12 cellular contexts compared by ENCODE assay signal in genomic region chr1:50047916-50048694, GRCh38. TPM values are rescaled to one million over a fixed set of nuclear protein-coding genes. Genes with fewer than 3 reads are reported as not detected.
DNase-seq lines count a peak whose midpoint lies in the region; ATAC-seq, FAIRE-seq and TF ChIP-seq lines count a peak whose summit lies in the region.
"Had no signal": no experiment of that assay in that cellular context is flagged by ENCODE, and none has a peak within 500 bp of the region (broad histone marks: within the 10 kb centered on the region; RNA-seq: fewer than 3 reads in every experiment).

No MANE protein-coding gene starts in this region.

- H3K4me1 Mint-ChIP-seq in chondrocyte (ENCODE audit: low read depth), result no peaks in the 10 kb centered on the region
- H3K4me1 Mint-ChIP-seq: CD4-positive, CD25-positive, alpha-beta regulatory T cell; T-helper 17 cell had no signal

- no peak overlapping the region for H3K4me3 Mint-ChIP-seq in chondrocyte (ENCODE audit: unreplicated experiment)
- H3K4me3 Mint-ChIP-seq: CD4-positive, CD25-positive, alpha-beta regulatory T cell; T-helper 17 cell had no signal

- peak in 2 of 3 donors; percentile 32 to 55 for DNase-seq in right lobe of liver
- no peak for DNase-seq in HepG2 (ENCODE audit: low spot score)
- peak; percentile 80 for DNase-seq in chondrocyte (ENCODE audit: low spot score)
- DNase-seq in kidney epithelial cell (ENCODE audit: low read depth), result no peak
- DNase-seq in urothelium cell line (ENCODE audit: low spot score), result peak; percentile 59
- no peak for DNase-seq in NCI-H2107 treated with DMSO at 0.1 percent for 48 hours (lab: John Stamatoyannopoulos, UW; ENCODE audit: unreplicated experiment)
- DNase-seq: amniotic stem cell, NCI-H1436 treated with DMSO at 0.1 percent for 48 hours, T-helper 17 cell had no signal

- H3K36me3 ChIP-seq in right lobe of liver, result no peaks in the 10 kb centered on the region
- no peaks in the 10 kb centered on the region for H3K36me3 ChIP-seq in HepG2 (replicated peaks in 1 of 2; ENCODE audit: control insufficient read depth in 1 of 2, insufficient read depth in 2 of 2, low read length in 2 of 2)
- no peaks in the 10 kb centered on the region for H3K36me3 ChIP-seq in kidney epithelial cell (ENCODE audit: control insufficient read depth, insufficient read depth, low read length)

- no peaks in the 10 kb centered on the region for H4K20me1 ChIP-seq in HepG2 (ENCODE audit: insufficient read depth, low read length)

- FAIRE-seq in HepG2 (lab: Jason Lieb, UNC), result no peak
- FAIRE-seq in urothelium cell line (lab: Jason Lieb, UNC), result no peak

- H3K4me1 ChIP-seq in right lobe of liver, result no peaks in the 10 kb centered on the region
- no peaks in the 10 kb centered on the region for H3K4me1 ChIP-seq in HepG2 (ENCODE audit: insufficient read depth, low read length)

- TF ChIP-seq EP300 in HepG2 (IDR thresholded peaks at IDR 0.05; ENCODE audit: low read depth in 2 of 2, low read length in 2 of 2) (no peak), HepG2 (CRISPR knock-in tag; IDR thresholded peaks at IDR 0.05; ENCODE audit: borderline replicate concordance) (no peak)

- ATAC-seq in right lobe of liver (peak; percentile 23 to 75 (median 56)), HepG2 (no peak), GM21529 (IDR thresholded peaks at IDR 0.05; ENCODE audit: unreplicated experiment) (no peak), GM21423 (IDR thresholded peaks at IDR 0.05; ENCODE audit: unreplicated experiment) (no peak)
- ATAC-seq: T-helper 17 cell had no signal

- no peak overlapping the region for H3K4me2 ChIP-seq in HepG2 (ENCODE audit: low read depth, low read length)

- no peak overlapping the region for H3K27ac Mint-ChIP-seq in chondrocyte (ENCODE audit: unreplicated experiment)
- H3K27ac Mint-ChIP-seq: CD4-positive, CD25-positive, alpha-beta regulatory T cell; T-helper 17 cell had no signal

- no peak for TF ChIP-seq RAD21 in HepG2 (CRISPR knock-in tag; IDR thresholded peaks at IDR 0.05)

- intact Hi-C loops in right lobe of liver (cut with DNase I) (no loop called here), HepG2 (cut with micrococcal nuclease; ENCODE audit: unreplicated experiment) (no loop called here)

- H3K27ac ChIP-seq in right lobe of liver (no peak overlapping the region), HepG2 (ENCODE audit: extremely low read length, insufficient read depth, low read length) (no peak overlapping the region)

- H3K9me3 ChIP-seq in right lobe of liver (no peaks in the 10 kb centered on the region), HepG2 (ENCODE audit: low read length) (no peaks in the 10 kb centered on the region)

- H3K79me2 ChIP-seq in HepG2 (ENCODE audit: insufficient read depth, low read length), result no peaks in the 10 kb centered on the region

- TF ChIP-seq POLR2A in right lobe of liver (IDR thresholded peaks at IDR 0.05) (no peak), HepG2 (IDR thresholded peaks at IDR 0.05; ENCODE audit: insufficient read depth in 1 of 2, low read depth in 2 of 2, low read length in 2 of 2) (no peak)

- in situ Hi-C loops in HepG2 (cut with HindIII; ENCODE audit: extremely low pct_ligation_motif_present, low pct_unique_long_range_greater_than_20kb), result no loop called here

- H3K27me3 ChIP-seq in right lobe of liver (peaks cover 0 to 17% of the 10 kb centered on the region in 2 donors), HepG2 (ENCODE audit: control insufficient read depth in 1 of 2, insufficient read depth in 2 of 2, low read length in 2 of 2) (no peaks in the 10 kb centered on the region), kidney epithelial cell (ENCODE audit: control insufficient read depth, insufficient read depth, low read length) (peaks cover 15% of the 10 kb centered on the region)

- no peak overlapping the region for H2AFZ ChIP-seq in HepG2 (ENCODE audit: low read length)

- peaks cover 3% of the 10 kb centered on the region for H3K27me3 Mint-ChIP-seq in chondrocyte (ENCODE audit: low read depth)

- POLR2A ChIA-PET in HepG2 (lab: Yijun Ruan, JAX), result no interaction called here

- no peaks in the 10 kb centered on the region for H3K36me3 Mint-ChIP-seq in chondrocyte (ENCODE audit: low read depth)
- H3K36me3 Mint-ChIP-seq: CD4-positive, CD25-positive, alpha-beta regulatory T cell had no signal

- TF ChIP-seq CTCF in right lobe of liver (IDR thresholded peaks at IDR 0.05) (peak in 3 of 4 donors; percentile 15 to 27 (median 15)), HepG2 (CRISPR knock-in tag; IDR thresholded peaks at IDR 0.05) (no peak), chondrocyte (IDR thresholded peaks at IDR 0.05) (no peak), kidney epithelial cell (IDR thresholded peaks at IDR 0.05; ENCODE audit: insufficient read depth, low read length, poor library complexity, severe bottlenecking) (peak; percentile 64)

- H3K9me3 Mint-ChIP-seq in chondrocyte (ENCODE audit: low read depth), result peaks cover 10% of the 10 kb centered on the region

- no peak overlapping the region for H3K9ac ChIP-seq in HepG2 (ENCODE audit: insufficient read depth, low read depth, low read length)

- peak overlapping the region in 1 of 3 donors; percentile 35 for H3K4me3 ChIP-seq in right lobe of liver
- H3K4me3 ChIP-seq in HepG2 (replicated peaks in 1 of 3; ENCODE audit: insufficient read depth in 1 of 3, low read depth in 2 of 3, low read length in 3 of 3), result no peak overlapping the region
- peak overlapping the region; percentile 24 for H3K4me3 ChIP-seq in kidney epithelial cell (ENCODE audit: low read depth, low read length)

- BruUV-seq in HepG2 (replicated peaks; lab: Mats Ljungman, UMichigan), result no TSS peak

- WGBS in right lobe of liver (ENCODE audit: insufficient coverage, low coverage, low lambda C conversion rate, missing lambda C conversion rate), result 7% methylated on average over 31 of the region's 72 CpGs
- WGBS in HepG2 (ENCODE audit: low lambda C conversion rate), result 78% methylated on average over 7 of the region's 72 CpGs

- CTCF ChIA-PET in HepG2 (lab: Yijun Ruan, JAX; ENCODE audit: low intra/inter-chr PET ratio, low total read pairs), result no interaction called here

TF ChIP-seq in HepG2, 621 proteins besides CTCF, POLR2A, EP300 and RAD21 (continues in another document):
- TF ChIP-seq REST (IDR thresholded peaks at IDR 0.05; ENCODE audit: borderline replicate concordance in 1 of 2, low read depth in 1 of 2, low read length in 2 of 2), result no peak
- no peak for TF ChIP-seq TSC22D2 (CRISPR knock-in tag; IDR thresholded peaks at IDR 0.05; ENCODE audit: borderline replicate concordance)
- TF ChIP-seq SP5 (CRISPR knock-in tag; IDR thresholded peaks at IDR 0.05; ENCODE audit: borderline replicate concordance, low read depth), result no peak
- TF ChIP-seq ZSCAN9 (CRISPR knock-in tag; IDR thresholded peaks at IDR 0.05; ENCODE audit: borderline replicate concordance), result no peak
- no peak for TF ChIP-seq SNAI1 (CRISPR knock-in tag; IDR thresholded peaks at IDR 0.05; ENCODE audit: borderline replicate concordance)

RNA-seq across cellular contexts. Expression of gene AGBL4, which starts 24.4 kb away (rescaled TPM):
- total RNA-seq in right lobe of liver, result 1 to 10 TPM in 3 of 6 experiments, under 1 TPM in 3; 0.06 to 1.8 (median 0.93) TPM
- total RNA-seq in HepG2 (2016; rRNA removed; fragmentation: Illumina TruSeq; extraction: Trizol), result not detected in 2 replicates
- not detected in 2 replicates for total RNA-seq in HepG2 (2016; cell fraction: cytosol; rRNA removed; fragmentation: Illumina TruSeq; extraction: Trizol; ENCODE audit: low read depth)
- 0.09 TPM in 1 of 2 replicates, not detected in the other for total RNA-seq in HepG2 (2016; cell fraction: insoluble cytoplasmic fraction; rRNA removed; fragmentation: Illumina TruSeq; extraction: Trizol)
- not detected in 2 replicates for total RNA-seq in HepG2 (2016; cell fraction: membrane; rRNA removed; fragmentation: Illumina TruSeq; extraction: Trizol)
- 0.16 TPM in 1 of 2 replicates, not detected in the other for total RNA-seq in HepG2 (2016; cell fraction: nucleus; rRNA removed; fragmentation: Illumina TruSeq; extraction: Trizol)
- polyA plus RNA-seq in HepG2 (2011; rRNA removed), result not detected in 2 replicates
- not detected in 2 replicates for polyA plus RNA-seq in HepG2 (2011; cell fraction: cytosol; rRNA removed)
- polyA plus RNA-seq in HepG2 (2011; cell fraction: nucleus; rRNA removed), result not detected in 2 replicates
- polyA plus RNA-seq in HepG2 (2012), result not detected in 2 replicates
- polyA plus RNA-seq in HepG2 (2016; cell fraction: cytosol; fragmentation: Illumina TruSeq; extraction: Trizol; ENCODE audit: low read depth), result 0.09 TPM in 1 of 2 replicates, not detected in the other
- polyA plus RNA-seq in HepG2 (2016; cell fraction: insoluble cytoplasmic fraction; fragmentation: Illumina TruSeq; extraction: Trizol; ENCODE audit: low read depth), result not detected in 2 replicates
- not detected in 2 replicates for polyA plus RNA-seq in HepG2 (2016; cell fraction: membrane; fragmentation: Illumina TruSeq; extraction: Trizol; ENCODE audit: low read depth)
- polyA plus RNA-seq in HepG2 (2016; cell fraction: nucleus; fragmentation: Illumina TruSeq; extraction: Trizol; ENCODE audit: insufficient read depth, low read depth), result not detected in 2 replicates
- not detected in 2 replicates for polyA minus RNA-seq in HepG2 (2011; rRNA and poly(A)+ RNA removed; ENCODE audit: low replicate concordance)
- polyA minus RNA-seq in HepG2 (2011; cell fraction: cytosol; rRNA and poly(A)+ RNA removed), result not detected in 2 replicates
- 0.62 TPM in 1 of 2 replicates, not detected in the other for polyA minus RNA-seq in HepG2 (2011; cell fraction: nucleus; rRNA and poly(A)+ RNA removed)
- total RNA-seq in chondrocyte, result not detected in 3 replicates
- total RNA-seq in kidney epithelial cell, result not detected in 2 replicates
- total RNA-seq: T-helper 17 cell had no signal
- polyA plus RNA-seq: CD4-positive, CD25-positive, alpha-beta regulatory T cell had no signal

Comparison
In these comparisons a context has a peak if more than half of its experiments do, and no peak if none do; other contexts are left out.
1. ATAC-seq: peak in right lobe of liver (4 of 4); none in HepG2 (single experiment), GM21529 (single experiment) and GM21423 (single experiment).
2. DNase-seq: peak in right lobe of liver (2 of 3), chondrocyte (single experiment) and urothelium cell line (single experiment); none in HepG2 (single experiment), kidney epithelial cell (single experiment) and NCI-H2107 treated with DMSO at 0.1 percent for 48 hours (single experiment).
3. CTCF ChIP-seq: peak in right lobe of liver (3 of 4) and kidney epithelial cell (single experiment); none in HepG2 (single experiment) and chondrocyte (single experiment).